ENCODE assay signal across 9 cellular contexts in the genomic region with DNA sequence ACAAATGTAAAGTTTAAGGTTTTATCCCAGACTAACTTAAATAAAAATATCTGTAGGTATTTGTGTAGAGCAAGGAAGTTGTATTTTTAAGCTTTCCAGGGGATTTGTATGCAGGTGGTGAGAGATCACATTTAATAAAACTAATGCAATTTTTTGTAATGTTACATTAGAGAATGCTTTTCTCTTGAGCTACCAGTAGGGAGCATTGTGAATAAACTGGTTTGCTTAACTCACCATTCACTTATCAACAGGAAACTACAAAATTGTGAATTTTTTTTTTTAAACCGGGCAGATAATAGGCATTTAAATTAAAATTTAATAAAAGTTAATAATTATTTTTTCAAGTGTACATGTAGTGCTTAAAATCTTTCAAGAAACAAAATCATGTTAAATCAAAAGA.
DNase-seq lines count a peak whose midpoint lies in the region; ATAC-seq and TF ChIP-seq lines count a peak whose summit lies in the region.
"Had no signal": no experiment of that assay in that cellular context is flagged by ENCODE, and none has a peak within 500 bp of the region (broad histone marks: within the 10 kb centered on the region; RNA-seq: fewer than 3 reads in every experiment).

No MANE protein-coding gene starts in this region.

- H3K27ac ChIP-seq in HCT116 (ENCODE audit: low read depth, low read length) (no peak overlapping the region), right lobe of liver (no peak overlapping the region)
- H3K27ac ChIP-seq: WERI-Rb-1 had no signal

- H3K36me3 ChIP-seq in HCT116 (ENCODE audit: control insufficient read depth in 1 of 2, insufficient read depth in 2 of 2, low read length in 2 of 2), result no peaks in the 10 kb centered on the region
- no peaks in the 10 kb centered on the region for H3K36me3 ChIP-seq in right lobe of liver
- H3K36me3 ChIP-seq: WERI-Rb-1 had no signal

- H3K4me1 ChIP-seq in HCT116 (ENCODE audit: control insufficient read depth in 1 of 2, insufficient read depth in 2 of 2, low read length in 2 of 2) (no peaks in the 10 kb centered on the region), right lobe of liver (no peaks in the 10 kb centered on the region)

- no peaks in the 10 kb centered on the region for H3K9me2 ChIP-seq in HCT116 (ENCODE audit: insufficient read depth)

- CTCF ChIA-PET in HCT116 (lab: Charles Lee), result interaction anchor here (1.0 to 1.7 kb wide), 6 partner anchors 8 to 442 kb away, joined by 4 to 10 read pairs (median 4); no protein-coding TSS in a partner anchor

- H4K20me1 ChIP-seq in HCT116 (ENCODE audit: insufficient read depth), result no peaks in the 10 kb centered on the region

- no peak overlapping the region for H2AFZ ChIP-seq in HCT116 (ENCODE audit: low read depth, low read length, poor library complexity, severe bottlenecking)

- H3K9ac ChIP-seq in HCT116 (ENCODE audit: low read length), result no peak overlapping the region

- BruUV-seq in HCT116 (replicated peaks; lab: Mats Ljungman, UMichigan), result no TSS peak

- POLR2A ChIA-PET in HCT116 (lab: Charles Lee), result no interaction called here

- DNase-seq in CD1c-positive myeloid dendritic cell (ENCODE audit: extremely low spot score) (peak; percentile 22), HCT116 (ENCODE audit: low read depth, low spot score) (peak; percentile 7), amniotic epithelial cell (ENCODE audit: low read depth) (peak; percentile 33), right lobe of liver (no peak), mesenteric fat pad (ENCODE audit: low spot score) (no peak), NCI-H2081 treated with DMSO at 0.1 percent for 48 hours (lab: John Stamatoyannopoulos, UW) (no peak), GM19238 (ENCODE audit: insufficient read length, low spot score) (no peak)
- DNase-seq: WERI-Rb-1 had no signal

- H3K4me2 ChIP-seq in HCT116 (ENCODE audit: low read length), result no peak overlapping the region

- intact Hi-C loops in HCT116 (cut with micrococcal nuclease) (no loop called here), right lobe of liver (cut with DNase I) (no loop called here)

- 0 out of 2 replicates have a peak, but pooled peaks have one; percentile 47 for ATAC-seq in HCT116
- peak in 2 of 4 donors; percentile 39 to 58 for ATAC-seq in right lobe of liver
- ATAC-seq in HG03354 (IDR thresholded peaks at IDR 0.05; ENCODE audit: poor library complexity, severe bottlenecking, unreplicated experiment), result no peak

- TF ChIP-seq CTCF in HCT116 (IDR thresholded peaks at IDR 0.05 in 2 of 3, conservative IDR thresholded peaks at IDR 0.05 in 1 of 3; ENCODE audit: borderline replicate concordance in 1 of 3, insufficient read depth in 1 of 3, low read depth in 2 of 3, low read length in 2 of 3) (peak; percentile 37 to 38 (median 37); a peak in 4 of 6 replicates), right lobe of liver (IDR thresholded peaks at IDR 0.05) (peak; percentile 30 to 57 (median 48))

- H3K27me3 ChIP-seq in HCT116 (ENCODE audit: insufficient read depth, low read length) (no peaks in the 10 kb centered on the region), right lobe of liver (no peaks in the 10 kb centered on the region)

- WGBS in right lobe of liver (ENCODE audit: insufficient coverage, low coverage, low lambda C conversion rate, missing lambda C conversion rate), result 28% methylated on average over 1 of the region's 1 CpG

- no peaks in the 10 kb centered on the region for H3K79me2 ChIP-seq in HCT116 (ENCODE audit: insufficient read depth, low read length)

- RAD21 ChIA-PET in HCT116 (lab: Charles Lee; ENCODE audit: low non-redundant PET in 1 of 2, low total read pairs in 2 of 2, uncharacterized antibody in 2 of 2, unreplicated experiment in 2 of 2), result interaction anchor here in 1 of 2 experiments (1.0 kb wide), 1 partner anchor 431 kb away, joined by 3 read pairs; no protein-coding TSS in a partner anchor

- no peaks in the 10 kb centered on the region for H3K9me3 ChIP-seq in HCT116 (ENCODE audit: control insufficient read depth in 1 of 2, insufficient read depth in 1 of 2, low read depth in 1 of 2, low read length in 2 of 2)
- H3K9me3 ChIP-seq in right lobe of liver, result no peaks in the 10 kb centered on the region

- TF ChIP-seq POLR2A in HCT116 (IDR thresholded peaks at IDR 0.05; ENCODE audit: borderline replicate concordance, extremely low read depth, insufficient read depth, insufficient read length) (no peak), right lobe of liver (IDR thresholded peaks at IDR 0.05) (no peak)

- H3K4me3 ChIP-seq in HCT116 (replicated peaks in 1 of 2; ENCODE audit: low read depth in 1 of 2, low read length in 2 of 2), result no peak overlapping the region
- no peak overlapping the region for H3K4me3 ChIP-seq in right lobe of liver

- TF ChIP-seq RAD21 in HCT116 (IDR thresholded peaks at IDR 0.05; ENCODE audit: low read depth), result peak; percentile 60

TF ChIP-seq in HCT116, 20 proteins besides CTCF, POLR2A, EP300 and RAD21:
- no peak for TF ChIP-seq TCF7L2 (IDR thresholded peaks at IDR 0.05; ENCODE audit: borderline replicate concordance, extremely low read depth, insufficient read depth, insufficient read length)
- TF ChIP-seq SIN3A (IDR thresholded peaks at IDR 0.05; ENCODE audit: low read depth), result no peak
- TF ChIP-seq SP1 (IDR thresholded peaks at IDR 0.05; ENCODE audit: low read depth), result no peak
- no peak for TF ChIP-seq ELF1 (IDR thresholded peaks at IDR 0.05; ENCODE audit: borderline replicate concordance, low read depth)
- no peak for TF ChIP-seq EZH2phosphoT487 (IDR thresholded peaks at IDR 0.05; ENCODE audit: borderline replicate concordance)
- no peak for TF ChIP-seq YY1 (IDR thresholded peaks at IDR 0.05; ENCODE audit: extremely low read depth, insufficient replicate concordance, low read depth, low read length)
- TF ChIP-seq FOSL1 (IDR thresholded peaks at IDR 0.05; ENCODE audit: low read depth), result no peak
- TF ChIP-seq POLR2AphosphoS5 (IDR thresholded peaks at IDR 0.05; ENCODE audit: low read depth, low read length), result no peak
- no peak for TF ChIP-seq SRF (IDR thresholded peaks at IDR 0.05; ENCODE audit: low read depth)

Comparison
In these comparisons a context has a peak if more than half of its experiments do, and no peak if none do; other contexts are left out.
1. DNase-seq: peak in CD1c-positive myeloid dendritic cell (single experiment), HCT116 (single experiment) and amniotic epithelial cell (single experiment); none in right lobe of liver (0 of 3), mesenteric fat pad (single experiment), NCI-H2081 treated with DMSO at 0.1 percent for 48 hours (single experiment) and GM19238 (single experiment).